ENCODE assay signal across 8 cellular contexts in genomic region chr11:17207317-17208256, GRCh38. TPM values are rescaled to one million over a fixed set of nuclear protein-coding genes. Genes with fewer than 3 reads are reported as not detected.
DNase-seq lines count a peak whose midpoint lies in the region; ATAC-seq and TF ChIP-seq lines count a peak whose summit lies in the region.

Gene PIK3C2A (minus strand): TSS chr11:17207986. CDS start chr11:17169741, 38,245 bp downstream.

- no peaks in the 10 kb centered on the region for H3K9me3 Mint-ChIP-seq in activated B cell treated with CpG ODN at 0.5 μM for 24 hours

- peak within 1 kb of the TSS; percentile 99 for H3K4me3 Mint-ChIP-seq in activated B cell treated with CpG ODN at 0.5 μM for 24 hours

- TF ChIP-seq CTCF in AG09319 (IDR thresholded peaks at IDR 0.05; ENCODE audit: low read depth, low read length) (no peak), activated B cell treated with CpG ODN at 0.5 μM for 24 hours (IDR thresholded peaks at IDR 0.05) (no peak), cardiac fibroblast (IDR thresholded peaks at IDR 0.05; ENCODE audit: low read depth, low read length) (no peak)

- peaks cover 40% of the 10 kb centered on the region for H3K4me1 Mint-ChIP-seq in activated B cell treated with CpG ODN at 0.5 μM for 24 hours

- H3K4me3 ChIP-seq in cardiac fibroblast (replicated peaks in 1 of 2; ENCODE audit: low read depth in 2 of 2, low read length in 2 of 2) = peak within 1 kb of the TSS; percentile 90 to 95

- H3K27me3 Mint-ChIP-seq in activated B cell treated with CpG ODN at 0.5 μM for 24 hours = no peaks in the 10 kb centered on the region

- POLR2A ChIA-PET in activated B cell treated with CpG ODN at 0.5 μM for 24 hours (lab: Charles Lee) = interaction anchor here (0.5 to 3.2 kb wide), 11 partner anchors 10 to 470 kb away, joined by 3 to 75 read pairs (median 4); partner anchors contain the start of genes NUCB2 and RPS13

- intact Hi-C loops in activated B cell treated with CpG ODN at 0.5 μM for 24 hours (cut with micrococcal nuclease) = loop anchor here (1.0 to 10.0 kb wide), 7 partner anchors 23 to 469 kb away; partner anchors contain the start of genes C11orf58, KCNJ11, NCR3LG1 and NUCB2

- CTCF ChIA-PET in activated B cell treated with CpG ODN at 0.5 μM for 24 hours (lab: Charles Lee) = no interaction called here

- peaks cover 18% of the 10 kb centered on the region for H3K36me3 Mint-ChIP-seq in activated B cell treated with CpG ODN at 0.5 μM for 24 hours (ENCODE audit: low read depth)

- peak; percentile 74 for DNase-seq in AG09319 (ENCODE audit: extremely low read depth, low read depth)
- DNase-seq in NCI-H345 (lab: John Stamatoyannopoulos, UW) = peak; percentile 97
- peak; percentile 91 for DNase-seq in activated B cell treated with CpG ODN at 0.5 μM for 24 hours
- DNase-seq in cardiac fibroblast (ENCODE audit: low read depth in 2 of 2) = peak; percentile 92 to 96
- peak; percentile 97 for DNase-seq in iPS-NIHi7 (ENCODE audit: extremely low spot score)
- DNase-seq in smooth muscle cell of the brain vasculature (ENCODE audit: low read depth, low spot score) = peak; percentile 77

- ATAC-seq in GM19025 (IDR thresholded peaks at IDR 0.05; ENCODE audit: low read depth, unreplicated experiment) = peak; percentile 97
- ATAC-seq in HG03280 (IDR thresholded peaks at IDR 0.05; ENCODE audit: unreplicated experiment) = peak; percentile 98
- ATAC-seq in activated B cell treated with CpG ODN at 0.5 μM for 24 hours (ENCODE audit: low read depth) = peak; percentile 95

- H3K27ac Mint-ChIP-seq in activated B cell treated with CpG ODN at 0.5 μM for 24 hours = peak within 1 kb of the TSS; percentile 99

RNA-seq across cellular contexts. Expression of gene PIK3C2A, which starts in this region (rescaled TPM):
- 35.9 and 41.2 TPM in 2 replicates for total RNA-seq in activated B cell treated with CpG ODN at 0.5 μM for 24 hours

Comparison
In these comparisons a context has a peak if more than half of its experiments do, and no peak if none do; other contexts are left out.
1. Peak in every context shown above with its lines: DNase-seq, ATAC-seq and H3K4me3 ChIP-seq.